Comparison of ENCODE assay signal across 21 cellular contexts in genomic region chr11:127383026-127383425, GRCh38.
"Had no signal": no experiment of that assay in that cellular context is flagged by ENCODE, and none has a peak within 500 bp of the region (broad histone marks: within the 10 kb centered on the region; RNA-seq: fewer than 3 reads in every experiment).

No MANE protein-coding gene starts in this region.

- H3K4me2 ChIP-seq: hepatocyte had no signal

- H3K9ac ChIP-seq: parathyroid adenoma had no signal

- ATAC-seq: heart right ventricle; mucosa of descending colon; naive thymus-derived CD4-positive, alpha-beta T cell; psoas muscle; sciatic nerve; stimulated activated effector memory CD8-positive, alpha-beta T cell treated with anti-CD3 and anti-CD28 coated beads, Interleukin-12 subunit alpha, Interleukin-12 subunit beta, amount 100 ng/mL, for 72 hours; upper lobe of right lung had no signal

- H3K4me3 ChIP-seq: heart right ventricle, hepatocyte, left ventricle myocardium inferior, lung, mucosa of descending colon, psoas muscle, skin epidermis, spleen, suprapubic skin, thoracic aorta, tibial artery, upper lobe of right lung had no signal

- H3K79me2 ChIP-seq: hepatocyte, parathyroid adenoma had no signal

- H3K27ac ChIP-seq: heart right ventricle, hepatocyte, left ventricle myocardium inferior, parathyroid adenoma, psoas muscle, skin epidermis, spleen, suprapubic skin, thoracic aorta, tibial artery, upper lobe of right lung had no signal

- H3K9me3 ChIP-seq: heart right ventricle, left ventricle myocardium inferior, mucosa of descending colon, psoas muscle, spleen, suprapubic skin, thoracic aorta, tibial artery, upper lobe of right lung had no signal

- H3K36me3 ChIP-seq: heart right ventricle, left ventricle myocardium inferior, spleen, suprapubic skin, thoracic aorta, tibial artery, upper lobe of right lung had no signal

- H3K27me3 ChIP-seq: hepatocyte, spleen, suprapubic skin, tibial artery, upper lobe of right lung had no signal

- DNase-seq: heart right ventricle; islet precursor cell; left ventricle myocardium inferior; midbrain; mucosa of descending colon; naive thymus-derived CD4-positive, alpha-beta T cell; psoas muscle; spleen; stimulated activated CD4-positive, alpha-beta T cell treated with anti-CD3 and anti-CD28 coated beads, Interleukin-4, amount 100 ng/mL, for 24 hours; stimulated activated naive CD4-positive, alpha-beta T cell; tibial artery; trophoblast cell; upper lobe of right lung had no signal

- H3K4me1 ChIP-seq: heart right ventricle, left ventricle myocardium inferior, parathyroid adenoma, psoas muscle, spleen, suprapubic skin, tibial artery, upper lobe of right lung had no signal
